Comparison of ENCODE assay signal across 15 cellular contexts in genomic region chr4:144565558-144566195, GRCh38.
A peak's percentile ranks its signal among the peaks of the same experiment; 100 is the strongest.
DNase-seq lines count a peak whose midpoint lies in the region; ATAC-seq, FAIRE-seq and TF ChIP-seq lines count a peak whose summit lies in the region.
"Had no signal": no experiment of that assay in that cellular context is flagged by ENCODE, and none has a peak within 500 bp of the region (broad histone marks: within the 10 kb centered on the region; RNA-seq: fewer than 3 reads in every experiment).

No MANE protein-coding gene starts in this region.

- H3K4me3 ChIP-seq in endothelial cell of umbilical vein (replicated peaks in 1 of 3; ENCODE audit: insufficient read depth in 1 of 3, low read depth in 1 of 3, low read length in 3 of 3) = no peak overlapping the region
- H3K4me3 ChIP-seq: uterus had no signal

- CTCF ChIA-PET in endothelial cell of umbilical vein (lab: Charles Lee) = no interaction called here

- H3K9ac ChIP-seq in endothelial cell of umbilical vein (replicated peaks; ENCODE audit: extremely low read depth, insufficient read depth, low read length) = no peak overlapping the region

- no peak overlapping the region for H3K27ac ChIP-seq in endothelial cell of umbilical vein (ENCODE audit: insufficient read depth, low read depth, low read length)
- H3K27ac ChIP-seq: uterus had no signal

- no peaks in the 10 kb centered on the region for H3K27me3 ChIP-seq in endothelial cell of umbilical vein (ENCODE audit: control insufficient read depth in 2 of 2, insufficient read depth in 2 of 2, low read length in 2 of 2)
- H3K27me3 ChIP-seq: uterus had no signal

- TF ChIP-seq POLR2A in GM12892 (IDR thresholded peaks at IDR 0.05; ENCODE audit: low read depth, low read length) = no peak
- TF ChIP-seq POLR2A in endothelial cell of umbilical vein (IDR thresholded peaks at IDR 0.05; ENCODE audit: low read depth, low read length) = no peak

- peak overlapping the region; percentile 1 for H2AFZ ChIP-seq in endothelial cell of umbilical vein (ENCODE audit: low read depth, low read length)

- FAIRE-seq in GM12892 (lab: Jason Lieb, UNC) (peak; percentile 50), endothelial cell of umbilical vein (lab: Jason Lieb, UNC) (no peak)

- H3K4me1 ChIP-seq in endothelial cell of umbilical vein (ENCODE audit: control insufficient read depth, extremely low read depth, insufficient read depth, low read length) = peaks cover 23% of the 10 kb centered on the region

- DNase-seq in GM12892 (ENCODE audit: insufficient read length) = no peak
- peak; percentile 36 for DNase-seq in endothelial cell of umbilical vein (ENCODE audit: low read depth, low spot score)
- no peak for DNase-seq in activated naive CD4-positive, alpha-beta T cell (lab: John Stamatoyannopoulos, UW)
- no peak for DNase-seq in NK-92 (lab: John Stamatoyannopoulos, UW; ENCODE audit: unreplicated experiment)
- no peak for DNase-seq in stimulated activated CD4-positive, alpha-beta T cell treated with anti-CD3 and anti-CD28 coated beads, Interleukin-4, amount 100 ng/mL, for 1 hour
- DNase-seq: activated CD4-positive, alpha-beta T cell treated with anti-CD3 and anti-CD28 coated beads, Interleukin-2, amount 10 ng/mL, durations not matched to agents 24 days and 14 days; activated naive CD4-positive, alpha-beta T cell treated with anti-CD3 and anti-CD28 coated beads, Interleukin-2, amount 50 U/mL, for 16 hours; MV-4-11; NCI-H2081; NCI-H524 treated with DMSO at 0.1 percent for 48 hours; stimulated activated naive CD8-positive, alpha-beta T cell treated with anti-CD3 and anti-CD28 coated beads, Interleukin-15, amount 100 ng/mL, for 72 hours; uterus had no signal

- H3K9me1 ChIP-seq in endothelial cell of umbilical vein (replicated peaks; ENCODE audit: control insufficient read depth, extremely low read depth, insufficient read depth, low read length) = no peaks in the 10 kb centered on the region

- no peaks in the 10 kb centered on the region for H3K79me2 ChIP-seq in endothelial cell of umbilical vein (ENCODE audit: control insufficient read depth, insufficient read depth, low read length)

- peak; percentile 76 for ATAC-seq in GM21515 (IDR thresholded peaks at IDR 0.05; ENCODE audit: unreplicated experiment)
- peak; percentile 67 for ATAC-seq in HG03103 (IDR thresholded peaks at IDR 0.05; ENCODE audit: low read depth, unreplicated experiment)
- ATAC-seq in HG02981 (IDR thresholded peaks at IDR 0.05; ENCODE audit: unreplicated experiment) = no peak
- ATAC-seq: stimulated activated naive CD8-positive, alpha-beta T cell treated with anti-CD3 and anti-CD28 coated beads, Interleukin-15, amount 100 ng/mL, for 72 hours had no signal

- TF ChIP-seq CTCF in endothelial cell of umbilical vein (IDR thresholded peaks at IDR 0.05; ENCODE audit: extremely low read depth in 1 of 2, insufficient read depth in 1 of 2, low read depth in 1 of 2, low read length in 2 of 2) = no peak

- H4K20me1 ChIP-seq in endothelial cell of umbilical vein (replicated peaks; ENCODE audit: control insufficient read depth, extremely low read depth, insufficient read depth, low read length) = no peaks in the 10 kb centered on the region

- intact Hi-C loops in endothelial cell of umbilical vein (cut with micrococcal nuclease) = no loop called here

- H3K4me2 ChIP-seq in endothelial cell of umbilical vein (ENCODE audit: insufficient read depth, low read length) = no peak overlapping the region

- no peaks in the 10 kb centered on the region for H3K36me3 ChIP-seq in endothelial cell of umbilical vein (ENCODE audit: control insufficient read depth in 2 of 2, extremely low read depth in 1 of 2, insufficient read depth in 2 of 2, low read length in 2 of 2)
- H3K36me3 ChIP-seq: uterus had no signal

- no TSS peak for BruUV-seq in endothelial cell of umbilical vein (replicated peaks; lab: Mats Ljungman, UMichigan)

- POLR2A ChIA-PET in endothelial cell of umbilical vein (lab: Charles Lee) = no interaction called here

- dilution Hi-C loops in endothelial cell of umbilical vein (cut with MboI; ENCODE audit: extremely low pct_ligation_motif_present, low sequenced_read_pairs) = no loop called here

- H3K9me3 ChIP-seq in endothelial cell of umbilical vein (replicated peaks; ENCODE audit: control insufficient read depth, insufficient read depth, low read length) = no peaks in the 10 kb centered on the region
- H3K9me3 ChIP-seq: uterus had no signal

TF ChIP-seq in endothelial cell of umbilical vein, 7 proteins besides CTCF, POLR2A, EP300 and RAD21:
- TF ChIP-seq JUN (IDR thresholded peaks at IDR 0.05; ENCODE audit: borderline replicate concordance, insufficient read depth, insufficient read length, low read depth) (no peak), EZH2 (IDR thresholded peaks at IDR 0.05; ENCODE audit: borderline replicate concordance, low read depth, low read length, severe bottlenecking) (no peak), FOS (IDR thresholded peaks at IDR 0.05; ENCODE audit: borderline replicate concordance, insufficient read depth, low read length) (no peak)
